1 cellular context compared by ENCODE assay signal in genomic region chr2:74454654-74455511, GRCh38.
A peak's percentile ranks its signal among the peaks of the same experiment; 100 is the strongest.
TF ChIP-seq lines count a peak whose summit lies in the region.

Gene INO80B (plus strand): TSS chr2:74455087. CDS start chr2:74455117, 30 bp downstream.

TF ChIP-seq in HepG2, 621 proteins besides CTCF, POLR2A, EP300 and RAD21 (continued from another document and continues in another):
- peak in 1 of 2 experiments; percentile 80; a peak in 2 of 4 replicates for TF ChIP-seq ATF4 (CRISPR knock-in tag; IDR thresholded peaks at IDR 0.05)
- TF ChIP-seq AHDC1 (CRISPR knock-in tag; IDR thresholded peaks at IDR 0.05; ENCODE audit: borderline replicate concordance): 0 out of 2 replicates have a peak, but pooled peaks have one; percentile 79
- no peak for TF ChIP-seq EEA1 (CRISPR knock-in tag; IDR thresholded peaks at IDR 0.05; ENCODE audit: borderline replicate concordance)
- peak; percentile 90 for TF ChIP-seq DMAP1 (CRISPR knock-in tag; IDR thresholded peaks at IDR 0.05)
- peak; percentile 98 for TF ChIP-seq SIN3A (IDR thresholded peaks at IDR 0.05; ENCODE audit: borderline replicate concordance, low read depth, low read length)
- peak; percentile 97; the same call in 1 of the 2 replicates for TF ChIP-seq ZNF556 (CRISPR knock-in tag; IDR thresholded peaks at IDR 0.05; ENCODE audit: borderline replicate concordance)
- TF ChIP-seq TP53 (CRISPR knock-in tag; conservative IDR thresholded peaks at IDR 0.05): no peak
- peak; percentile 98 for TF ChIP-seq ZNF567 (CRISPR knock-in tag; IDR thresholded peaks at IDR 0.05; ENCODE audit: borderline replicate concordance)
- TF ChIP-seq PHF8 (CRISPR knock-in tag; IDR thresholded peaks at IDR 0.05): peak; percentile 76
- TF ChIP-seq ZNF574 (CRISPR knock-in tag; IDR thresholded peaks at IDR 0.05): peak; percentile 97
- TF ChIP-seq THAP11 (CRISPR knock-in tag; IDR thresholded peaks at IDR 0.05): peak; percentile 98
- TF ChIP-seq HNF4G (IDR thresholded peaks at IDR 0.05; ENCODE audit: borderline replicate concordance, low read depth, low read length): peak; percentile 36; the same call in 1 of the 2 replicates
- peak; percentile 86; the same call in 1 of the 2 replicates for TF ChIP-seq HNF4G (CRISPR knock-in tag; IDR thresholded peaks at IDR 0.05; ENCODE audit: borderline replicate concordance, low read depth)
- TF ChIP-seq ZNF382 (CRISPR knock-in tag; IDR thresholded peaks at IDR 0.05; ENCODE audit: borderline replicate concordance): no peak
- TF ChIP-seq MED8 (CRISPR knock-in tag; IDR thresholded peaks at IDR 0.05; ENCODE audit: insufficient replicate concordance): peak; percentile 57
- TF ChIP-seq ZNF766 (CRISPR knock-in tag; IDR thresholded peaks at IDR 0.05; ENCODE audit: borderline replicate concordance): peak; percentile 26; the same call in 1 of the 2 replicates
- peak; percentile 85 for TF ChIP-seq ZNF274 (CRISPR knock-in tag; IDR thresholded peaks at IDR 0.05)
- TF ChIP-seq ZNF660 (CRISPR knock-in tag; IDR thresholded peaks at IDR 0.05; ENCODE audit: borderline replicate concordance, low read depth): no peak
- TF ChIP-seq SMAD1 (CRISPR knock-in tag; IDR thresholded peaks at IDR 0.05; ENCODE audit: borderline replicate concordance, low read depth): peak; percentile 99; the same call in 1 of the 2 replicates
- no peak for TF ChIP-seq CENPBD1 (CRISPR knock-in tag; IDR thresholded peaks at IDR 0.05; ENCODE audit: borderline replicate concordance, low read depth)
- TF ChIP-seq LBX2 (CRISPR knock-in tag; IDR thresholded peaks at IDR 0.05; ENCODE audit: borderline replicate concordance): no peak
- TF ChIP-seq ZNF678 (CRISPR knock-in tag; IDR thresholded peaks at IDR 0.05): no peak; the same call in 1 of the 2 replicates
- peak; percentile 94 for TF ChIP-seq ARNT2 (CRISPR knock-in tag; IDR thresholded peaks at IDR 0.05; ENCODE audit: low read depth)
- peak; percentile 58; the same call in 1 of the 2 replicates for TF ChIP-seq ZNF83 (CRISPR knock-in tag; IDR thresholded peaks at IDR 0.05; ENCODE audit: borderline replicate concordance)
- no peak for TF ChIP-seq ZSCAN20 (CRISPR knock-in tag; IDR thresholded peaks at IDR 0.05; ENCODE audit: borderline replicate concordance)
- peak; percentile 69 for TF ChIP-seq CEBPG (CRISPR knock-in tag; IDR thresholded peaks at IDR 0.05)
- TF ChIP-seq, protein P1, sequence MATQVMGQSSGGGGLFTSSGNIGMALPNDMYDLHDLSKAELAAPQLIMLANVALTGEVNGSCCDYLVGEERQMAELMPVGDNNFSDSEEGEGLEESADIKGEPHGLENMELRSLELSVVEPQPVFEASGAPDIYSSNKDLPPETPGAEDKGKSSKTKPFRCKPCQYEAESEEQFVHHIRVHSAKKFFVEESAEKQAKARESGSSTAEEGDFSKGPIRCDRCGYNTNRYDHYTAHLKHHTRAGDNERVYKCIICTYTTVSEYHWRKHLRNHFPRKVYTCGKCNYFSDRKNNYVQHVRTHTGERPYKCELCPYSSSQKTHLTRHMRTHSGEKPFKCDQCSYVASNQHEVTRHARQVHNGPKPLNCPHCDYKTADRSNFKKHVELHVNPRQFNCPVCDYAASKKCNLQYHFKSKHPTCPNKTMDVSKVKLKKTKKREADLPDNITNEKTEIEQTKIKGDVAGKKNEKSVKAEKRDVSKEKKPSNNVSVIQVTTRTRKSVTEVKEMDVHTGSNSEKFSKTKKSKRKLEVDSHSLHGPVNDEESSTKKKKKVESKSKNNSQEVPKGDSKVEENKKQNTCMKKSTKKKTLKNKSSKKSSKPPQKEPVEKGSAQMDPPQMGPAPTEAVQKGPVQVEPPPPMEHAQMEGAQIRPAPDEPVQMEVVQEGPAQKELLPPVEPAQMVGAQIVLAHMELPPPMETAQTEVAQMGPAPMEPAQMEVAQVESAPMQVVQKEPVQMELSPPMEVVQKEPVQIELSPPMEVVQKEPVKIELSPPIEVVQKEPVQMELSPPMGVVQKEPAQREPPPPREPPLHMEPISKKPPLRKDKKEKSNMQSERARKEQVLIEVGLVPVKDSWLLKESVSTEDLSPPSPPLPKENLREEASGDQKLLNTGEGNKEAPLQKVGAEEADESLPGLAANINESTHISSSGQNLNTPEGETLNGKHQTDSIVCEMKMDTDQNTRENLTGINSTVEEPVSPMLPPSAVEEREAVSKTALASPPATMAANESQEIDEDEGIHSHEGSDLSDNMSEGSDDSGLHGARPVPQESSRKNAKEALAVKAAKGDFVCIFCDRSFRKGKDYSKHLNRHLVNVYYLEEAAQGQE (IDR thresholded peaks at IDR 0.05; ENCODE audit: borderline replicate concordance in 1 of 2, low read depth in 1 of 2, low read length in 2 of 2): peak in 1 of 2 experiments; percentile 47; a peak in 1 of 4 replicates
- TF ChIP-seq SP5 (CRISPR knock-in tag; IDR thresholded peaks at IDR 0.05; ENCODE audit: borderline replicate concordance, low read depth): peak; percentile 94
- TF ChIP-seq RORA (CRISPR knock-in tag; IDR thresholded peaks at IDR 0.05): no peak
- TF ChIP-seq MEF2D (CRISPR knock-in tag; IDR thresholded peaks at IDR 0.05): peak; percentile 92; the same call in 1 of the 2 replicates
- no peak for TF ChIP-seq ZC3H4 (CRISPR knock-in tag; IDR thresholded peaks at IDR 0.05; ENCODE audit: borderline replicate concordance)
- TF ChIP-seq CERS6 (CRISPR knock-in tag; IDR thresholded peaks at IDR 0.05): no peak
- TF ChIP-seq, protein P2, sequence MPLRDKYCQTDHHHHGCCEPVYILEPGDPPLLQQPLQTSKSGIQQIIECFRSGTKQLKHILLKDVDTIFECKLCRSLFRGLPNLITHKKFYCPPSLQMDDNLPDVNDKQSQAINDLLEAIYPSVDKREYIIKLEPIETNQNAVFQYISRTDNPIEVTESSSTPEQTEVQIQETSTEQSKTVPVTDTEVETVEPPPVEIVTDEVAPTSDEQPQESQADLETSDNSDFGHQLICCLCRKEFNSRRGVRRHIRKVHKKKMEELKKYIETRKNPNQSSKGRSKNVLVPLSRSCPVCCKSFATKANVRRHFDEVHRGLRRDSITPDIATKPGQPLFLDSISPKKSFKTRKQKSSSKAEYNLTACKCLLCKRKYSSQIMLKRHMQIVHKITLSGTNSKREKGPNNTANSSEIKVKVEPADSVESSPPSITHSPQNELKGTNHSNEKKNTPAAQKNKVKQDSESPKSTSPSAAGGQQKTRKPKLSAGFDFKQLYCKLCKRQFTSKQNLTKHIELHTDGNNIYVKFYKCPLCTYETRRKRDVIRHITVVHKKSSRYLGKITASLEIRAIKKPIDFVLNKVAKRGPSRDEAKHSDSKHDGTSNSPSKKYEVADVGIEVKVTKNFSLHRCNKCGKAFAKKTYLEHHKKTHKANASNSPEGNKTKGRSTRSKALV (CRISPR knock-in tag; IDR thresholded peaks at IDR 0.05): no peak
- no peak for TF ChIP-seq ZNF513 (CRISPR knock-in tag; conservative IDR thresholded peaks at IDR 0.05)
